17 cellular contexts compared by ENCODE assay signal in genomic region chr11:2919188-2919587, GRCh38. TPM values are rescaled to one million over a fixed set of nuclear protein-coding genes. Genes with fewer than 3 reads are reported as not detected.
DNase-seq lines count a peak whose midpoint lies in the region; ATAC-seq and TF ChIP-seq lines count a peak whose summit lies in the region.
"Had no signal": no experiment of that assay in that cellular context is flagged by ENCODE, and none has a peak within 500 bp of the region (broad histone marks: within the 10 kb centered on the region; RNA-seq: fewer than 3 reads in every experiment).

No MANE protein-coding gene starts in this region.

- no peak overlapping the region for H2BK120ac ChIP-seq in neuronal stem cell (ENCODE audit: low read depth, low read length)

- H3K4me3 ChIP-seq in right atrium auricular region (no peak overlapping the region), neuronal stem cell (ENCODE audit: low read length in 2 of 2) (no peak overlapping the region)
- no peak overlapping the region for H3K4me3 ChIP-seq in BLaER1 treated with 17β-estradiol and CSF1 and Interleukin-3, amounts not matched to agents 10 nM and 100 nM

- no CpG with 5 or more reads among the region's 9 CpGs for WGBS in neuronal stem cell (ENCODE audit: extremely low coverage in 2 of 2, insufficient read length in 2 of 2, insufficient replicate concordance in 1 of 2), 2 donors

- H3K79me1 ChIP-seq in neuronal stem cell (ENCODE audit: low read depth, low read length), result no peaks in the 10 kb centered on the region

- H3K18ac ChIP-seq in neuronal stem cell (ENCODE audit: low read length), result peak overlapping the region; percentile 48

- DNase-seq in right atrium auricular region (ENCODE audit: low spot score), result no peak
- no peak for DNase-seq in left ventricle myocardium superior
- no peak for DNase-seq in activated T-helper 2 cell treated with anti-CD3 and anti-CD28 coated beads, Interferon-gamma antibody, Interleukin-2, Interleukin-4, amounts not matched to agents 10 μg/mL and 5 μg/mL and 100 μg/mL, durations not matched to agents 14 hours and 24 hours and 36 hours (ENCODE audit: low spot score)
- no peak for DNase-seq in neuronal stem cell (ENCODE audit: low spot score)
- DNase-seq: 8988T; Caco-2; CD4-positive, alpha-beta T cell; GDM1; GOT3; IMR-90; KBM-7 had no signal

- peak overlapping the region; percentile 59 to 64 for H3K27ac ChIP-seq in right atrium auricular region
- peak overlapping the region in 1 of 11 experiments; percentile 9; a peak in 2 of 22 replicates for H3K27ac ChIP-seq in BLaER1 treated with 17β-estradiol and CSF1 and Interleukin-3, amounts not matched to agents 10 nM and 100 nM
- no peak overlapping the region for H3K27ac ChIP-seq in neuronal stem cell (replicated peaks; ENCODE audit: low read length)
- H3K27ac ChIP-seq: C4-2B, HL-60 had no signal

- no peaks in the 10 kb centered on the region for H3K36me3 Mint-ChIP-seq in activated T-helper 2 cell treated with anti-CD3 and anti-CD28 coated beads, Interferon-gamma antibody, Interleukin-2, Interleukin-4, amounts not matched to agents 10 μg/mL and 5 μg/mL and 100 μg/mL, durations not matched to agents 14 hours and 24 hours and 36 hours (ENCODE audit: low read depth)

- H3K27ac Mint-ChIP-seq in activated T-helper 2 cell treated with anti-CD3 and anti-CD28 coated beads, Interferon-gamma antibody, Interleukin-2, Interleukin-4, amounts not matched to agents 10 μg/mL and 5 μg/mL and 100 μg/mL, durations not matched to agents 14 hours and 24 hours and 36 hours, result peak overlapping the region; percentile 59
- H3K27ac Mint-ChIP-seq: B cell; CD4-positive, alpha-beta T cell had no signal

- no peak for TF ChIP-seq CTCF in right atrium auricular region (IDR thresholded peaks at IDR 0.05)

- H3K36me3 ChIP-seq in right atrium auricular region (no peaks in the 10 kb centered on the region), neuronal stem cell (replicated peaks in 1 of 2; ENCODE audit: control insufficient read depth in 2 of 2, insufficient read depth in 2 of 2, low read length in 2 of 2) (no peaks in the 10 kb centered on the region)
- no peaks in the 10 kb centered on the region; a peak in 1 of 22 replicates for H3K36me3 ChIP-seq in BLaER1 treated with 17β-estradiol and CSF1 and Interleukin-3, amounts not matched to agents 10 nM and 100 nM

- no peaks in the 10 kb centered on the region for H3K27me3 ChIP-seq in right atrium auricular region
- H3K27me3 ChIP-seq in BLaER1 treated with 17β-estradiol and CSF1 and Interleukin-3, amounts not matched to agents 10 nM and 100 nM, result no peaks in the 10 kb centered on the region
- no peaks in the 10 kb centered on the region for H3K27me3 ChIP-seq in neuronal stem cell (ENCODE audit: control insufficient read depth in 3 of 3, insufficient read depth in 3 of 3, low read depth in 1 of 3, low read length in 3 of 3)

- H2BK15ac ChIP-seq in neuronal stem cell (ENCODE audit: low read length), result peak overlapping the region; percentile 58

- no peak overlapping the region for H2BK5ac ChIP-seq in neuronal stem cell (ENCODE audit: low read length)

- H3K4me3 Mint-ChIP-seq in activated T-helper 2 cell treated with anti-CD3 and anti-CD28 coated beads, Interferon-gamma antibody, Interleukin-2, Interleukin-4, amounts not matched to agents 10 μg/mL and 5 μg/mL and 100 μg/mL, durations not matched to agents 14 hours and 24 hours and 36 hours (ENCODE audit: low read depth), result no peak overlapping the region
- H3K4me3 Mint-ChIP-seq: B cell; CD4-positive, alpha-beta T cell had no signal

- peak overlapping the region in 3 of 11 experiments; percentile 23 to 47 (median 39); a peak in 4 of 22 replicates for H3K9ac ChIP-seq in BLaER1 treated with 17β-estradiol and CSF1 and Interleukin-3, amounts not matched to agents 10 nM and 100 nM
- no peak overlapping the region for H3K9ac ChIP-seq in neuronal stem cell (ENCODE audit: low read depth, low read length, poor library complexity)

- ATAC-seq in left ventricle myocardium superior (no peak), GM21737 (IDR thresholded peaks at IDR 0.05; ENCODE audit: unreplicated experiment) (no peak), HG02870 (IDR thresholded peaks at IDR 0.05; ENCODE audit: unreplicated experiment) (no peak)

- no peaks in the 10 kb centered on the region for H3K4me1 Mint-ChIP-seq in activated T-helper 2 cell treated with anti-CD3 and anti-CD28 coated beads, Interferon-gamma antibody, Interleukin-2, Interleukin-4, amounts not matched to agents 10 μg/mL and 5 μg/mL and 100 μg/mL, durations not matched to agents 14 hours and 24 hours and 36 hours (ENCODE audit: low read depth)

- intact Hi-C loops in left ventricle myocardium superior (cut with micrococcal nuclease), result no loop called here
- intact Hi-C loops in activated T-helper 2 cell treated with anti-CD3 and anti-CD28 coated beads, Interferon-gamma antibody, Interleukin-2, Interleukin-4, amounts not matched to agents 10 μg/mL and 5 μg/mL and 100 μg/mL, durations not matched to agents 14 hours and 24 hours and 36 hours (cut with micrococcal nuclease), result no loop called here

- H3K4me2 ChIP-seq in BLaER1 treated with 17β-estradiol and CSF1 and Interleukin-3, amounts not matched to agents 10 nM and 100 nM, result peak overlapping the region; percentile 42 to 100 (median 78)
- no peak overlapping the region for H3K4me2 ChIP-seq in neuronal stem cell (ENCODE audit: insufficient read depth, low read length, poor library complexity, severe bottlenecking)

- H3K23ac ChIP-seq in neuronal stem cell (ENCODE audit: low read depth, low read length, poor library complexity), result no peak overlapping the region

- no peak overlapping the region for H3K14ac ChIP-seq in neuronal stem cell (ENCODE audit: low read length)

- H3K9me3 ChIP-seq in right atrium auricular region (no peaks in the 10 kb centered on the region), neuronal stem cell (replicated peaks in 1 of 2; ENCODE audit: control insufficient read depth in 2 of 2, insufficient read depth in 1 of 2, low read depth in 1 of 2, low read length in 2 of 2) (no peaks in the 10 kb centered on the region)
- no peaks in the 10 kb centered on the region for H3K9me3 ChIP-seq in BLaER1 treated with 17β-estradiol and CSF1 and Interleukin-3, amounts not matched to agents 10 nM and 100 nM (replicated peaks in 1 of 11)
- H3K9me3 ChIP-seq: Caco-2 had no signal

- no peak overlapping the region for H2AFZ ChIP-seq in neuronal stem cell (ENCODE audit: low read length)

- peak overlapping the region; percentile 58 for H2BK12ac ChIP-seq in neuronal stem cell (ENCODE audit: low read length)

- peak overlapping the region; percentile 82 for H4K8ac ChIP-seq in neuronal stem cell (ENCODE audit: low read depth, low read length)

- H3K4me1 ChIP-seq in right atrium auricular region (peaks cover 0 to 34% of the 10 kb centered on the region in 2 donors), neuronal stem cell (ENCODE audit: control insufficient read depth in 2 of 2, insufficient read depth in 1 of 2, low read depth in 1 of 2, low read length in 2 of 2) (peaks cover 0 to 2% of the 10 kb centered on the region in 2 donors)
- peaks cover 20 to 91% (median 78%) of the 10 kb centered on the region in 10 experiments for H3K4me1 ChIP-seq in BLaER1 treated with 17β-estradiol and CSF1 and Interleukin-3, amounts not matched to agents 10 nM and 100 nM
- H3K4me1 ChIP-seq: Caco-2 had no signal

- peak overlapping the region; percentile 53 for H4K91ac ChIP-seq in neuronal stem cell (ENCODE audit: low read depth, low read length, poor library complexity)

- H3K4ac ChIP-seq in neuronal stem cell (ENCODE audit: low read length), result no peak overlapping the region

- no peaks in the 10 kb centered on the region for H3K9me3 Mint-ChIP-seq in activated T-helper 2 cell treated with anti-CD3 and anti-CD28 coated beads, Interferon-gamma antibody, Interleukin-2, Interleukin-4, amounts not matched to agents 10 μg/mL and 5 μg/mL and 100 μg/mL, durations not matched to agents 14 hours and 24 hours and 36 hours
- H3K9me3 Mint-ChIP-seq: CD4-positive, alpha-beta T cell had no signal

- H4K20me1 ChIP-seq in BLaER1 treated with 17β-estradiol and CSF1 and Interleukin-3, amounts not matched to agents 10 nM and 100 nM, result peaks cover 0 to 62% (median 0%) of the 10 kb centered on the region in 11 experiments; a peak in 8 of 22 replicates

- peak overlapping the region; percentile 81 for H2AK5ac ChIP-seq in neuronal stem cell (ENCODE audit: low read depth, low read length)

- H3K27me3 Mint-ChIP-seq in activated T-helper 2 cell treated with anti-CD3 and anti-CD28 coated beads, Interferon-gamma antibody, Interleukin-2, Interleukin-4, amounts not matched to agents 10 μg/mL and 5 μg/mL and 100 μg/mL, durations not matched to agents 14 hours and 24 hours and 36 hours (ENCODE audit: low read depth), result no peaks in the 10 kb centered on the region
- H3K27me3 Mint-ChIP-seq: B cell; CD4-positive, alpha-beta T cell had no signal

RNA-seq across cellular contexts. Expression of gene PHLDA2, which starts 10.0 kb away (rescaled TPM):
- 1 to 10 TPM; 1.8 to 2.6 TPM for total RNA-seq in right atrium auricular region
- total RNA-seq in left ventricle myocardium superior, result 0.99 TPM
- total RNA-seq in activated T-helper 2 cell treated with anti-CD3 and anti-CD28 coated beads, Interferon-gamma antibody, Interleukin-2, Interleukin-4, amounts not matched to agents 10 μg/mL and 5 μg/mL and 100 μg/mL, durations not matched to agents 14 hours and 24 hours and 36 hours, result 34.5 and 34.7 TPM in 2 replicates
- 6.3 TPM for polyA plus RNA-seq in neuronal stem cell (2013, experiment 1 of 2)
- polyA plus RNA-seq in neuronal stem cell (2013, experiment 2 of 2), result 6.8 TPM
- total RNA-seq: B cell had no signal

RNA-seq across cellular contexts. Expression of gene CDKN1C, which starts 33.6 kb away (rescaled TPM):
- total RNA-seq in right atrium auricular region (10 to 100 TPM; 17.2 to 28.7 TPM), left ventricle myocardium superior (42.0 TPM)
- total RNA-seq in activated T-helper 2 cell treated with anti-CD3 and anti-CD28 coated beads, Interferon-gamma antibody, Interleukin-2, Interleukin-4, amounts not matched to agents 10 μg/mL and 5 μg/mL and 100 μg/mL, durations not matched to agents 14 hours and 24 hours and 36 hours, result 1.7 TPM in 2 replicates
- polyA plus RNA-seq in neuronal stem cell (2013, experiment 1 of 2), result 45.4 TPM
- 48.3 TPM for polyA plus RNA-seq in neuronal stem cell (2013, experiment 2 of 2)
